5 cellular contexts compared by ENCODE assay signal in the genomic region with DNA sequence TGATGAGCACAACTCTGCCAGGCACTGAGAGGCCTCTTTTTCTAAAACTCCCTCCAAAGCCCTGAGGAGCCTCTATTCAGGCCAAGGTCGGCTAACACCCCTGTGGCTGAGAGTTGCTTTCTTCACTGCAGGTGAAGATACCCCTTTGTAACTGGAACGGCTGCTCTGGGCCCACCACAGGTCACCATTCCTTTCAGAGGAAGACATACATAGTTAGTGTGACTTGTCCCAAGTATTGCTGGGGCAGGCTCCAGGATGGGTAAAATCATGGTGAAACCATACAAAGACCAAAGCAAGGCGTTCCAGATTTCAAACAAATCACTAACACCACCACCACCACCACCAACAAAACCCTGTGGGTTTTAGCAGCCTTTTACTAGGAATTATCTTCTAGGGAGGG. TPM values are rescaled to one million over a fixed set of nuclear protein-coding genes. Genes with fewer than 3 reads are reported as not detected.
"Had no signal": no experiment of that assay in that cellular context is flagged by ENCODE, and none has a peak within 500 bp of the region (broad histone marks: within the 10 kb centered on the region; RNA-seq: fewer than 3 reads in every experiment).

No MANE protein-coding gene starts in this region.

- H3K4me3 ChIP-seq: PC-9 had no signal

- H3K4me2 ChIP-seq: PC-9 had no signal

- DNase-seq: activated gamma-delta T cell, NCI-H1436 treated with DMSO at 0.1 percent for 48 hours had no signal

- H2AFZ ChIP-seq: PC-9 had no signal

- H3K27ac ChIP-seq: PC-9, VCaP had no signal

RNA-seq across cellular contexts. Expression of a gene that starts 36.8 kb away (rescaled TPM):
- total RNA-seq: PC-9 had no signal

RNA-seq across cellular contexts. Expression of a gene that starts 58.4 kb away (rescaled TPM):
- total RNA-seq: activated naive CD4-positive, alpha-beta T cell treated with anti-CD3 and anti-CD28 coated beads for 36 hours; PC-9 had no signal
